Comparison of ENCODE assay signal across 13 cellular contexts in genomic region chr17:72031219-72031906, GRCh38.
DNase-seq lines count a peak whose midpoint lies in the region; ATAC-seq, FAIRE-seq and TF ChIP-seq lines count a peak whose summit lies in the region.
"Had no signal": no experiment of that assay in that cellular context is flagged by ENCODE, and none has a peak within 500 bp of the region (broad histone marks: within the 10 kb centered on the region; RNA-seq: fewer than 3 reads in every experiment).

No MANE protein-coding gene starts in this region.

- in situ Hi-C loops in brain microvascular endothelial cell (cut with HindIII; ENCODE audit: low pct_ligation_motif_present, low sequenced_read_pairs): no loop called here

- H3K4me1 ChIP-seq in ACC112 (ENCODE audit: control insufficient read depth, insufficient read depth, low read length, unreplicated experiment) (no peaks in the 10 kb centered on the region), iPS-20b (ENCODE audit: insufficient read depth, low read length) (peaks cover 31% of the 10 kb centered on the region)

- H3K9me3 ChIP-seq in iPS-20b (ENCODE audit: insufficient read depth, low read depth, low read length): no peaks in the 10 kb centered on the region

- peaks cover 19% of the 10 kb centered on the region for H3K4me1 Mint-ChIP-seq in activated T-cell treated with anti-CD3 and anti-CD28 coated beads, Interleukin-2, amount 50 U/mL, for 4 hours (ENCODE audit: low read depth)

- peak; percentile 51 for FAIRE-seq in GM12892 (lab: Jason Lieb, UNC)

- no peak for TF ChIP-seq POLR2A in GM12892 (IDR thresholded peaks at IDR 0.05; ENCODE audit: low read depth, low read length)

- TF ChIP-seq CTCF in brain microvascular endothelial cell (IDR thresholded peaks at IDR 0.05; ENCODE audit: low read depth, low read length, missing control alignments): no peak

- H3K36me3 ChIP-seq in ACC112 (ENCODE audit: insufficient read depth, low read length): no peaks in the 10 kb centered on the region
- H3K36me3 ChIP-seq in iPS-20b (ENCODE audit: insufficient read depth, low read depth, low read length): no peaks in the 10 kb centered on the region
- H3K36me3 ChIP-seq in brain microvascular endothelial cell (replicated peaks): no peaks in the 10 kb centered on the region

- no peaks in the 10 kb centered on the region for H3K79me2 ChIP-seq in ACC112 (ENCODE audit: control insufficient read depth, insufficient read depth, low read length, unreplicated experiment)

- no peak overlapping the region for H3K4me3 Mint-ChIP-seq in activated T-cell treated with anti-CD3 and anti-CD28 coated beads, Interleukin-2, amount 50 U/mL, for 4 hours

- no peaks in the 10 kb centered on the region for H3K36me3 Mint-ChIP-seq in activated T-cell treated with anti-CD3 and anti-CD28 coated beads, Interleukin-2, amount 50 U/mL, for 4 hours (ENCODE audit: insufficient read depth)

- ATAC-seq in activated T-cell treated with anti-CD3 and anti-CD28 coated beads, Interleukin-2, amount 50 U/mL, for 4 hours: no peak
- no peak for ATAC-seq in GM19467 (IDR thresholded peaks at IDR 0.05; ENCODE audit: unreplicated experiment)

- no peak overlapping the region for H3K4me3 ChIP-seq in ACC112 (ENCODE audit: low read depth, low read length)
- H3K4me3 ChIP-seq in iPS-20b (ENCODE audit: low read length): peak overlapping the region; percentile 55
- no peak overlapping the region for H3K4me3 ChIP-seq in brain microvascular endothelial cell (ENCODE audit: low read depth, low read length)

- H3K27ac ChIP-seq in ACC112 (ENCODE audit: low read depth, low read length) (no peak overlapping the region), iPS-20b (ENCODE audit: low read length) (no peak overlapping the region), brain microvascular endothelial cell (no peak overlapping the region)

- DNase-seq in GM12892 (ENCODE audit: insufficient read length) (no peak), SK-N-DZ (ENCODE audit: low spot score) (peak; percentile 20), brain microvascular endothelial cell (no peak), Kasumi-1 (lab: John Stamatoyannopoulos, UW) (no peak)
- no peak for DNase-seq in activated T-cell treated with anti-CD3 and anti-CD28 coated beads, Interleukin-2, amount 50 U/mL, for 4 hours
- DNase-seq: activated naive CD4-positive, alpha-beta T cell; DND-41; kidney glomerular epithelial cell; NCI-H2171; stimulated activated CD4-positive, alpha-beta T cell treated with anti-CD3 and anti-CD28 coated beads, Interleukin-1b, Interleukin-23, amount 100 ng/mL, for 48 hours had no signal

- H3K9me3 Mint-ChIP-seq in activated T-cell treated with anti-CD3 and anti-CD28 coated beads, Interleukin-2, amount 50 U/mL, for 4 hours: no peaks in the 10 kb centered on the region

- H2AFZ ChIP-seq in ACC112 (ENCODE audit: low read length, unreplicated experiment): peak overlapping the region; percentile 66

- no peak overlapping the region for H3K9ac ChIP-seq in iPS-20b (ENCODE audit: low read depth, low read length)

- H3K27me3 ChIP-seq in ACC112 (ENCODE audit: insufficient read depth, low read length): peaks cover 13% of the 10 kb centered on the region
- H3K27me3 ChIP-seq in iPS-20b (ENCODE audit: insufficient read depth, low read length): peaks cover 8% of the 10 kb centered on the region; the same call in 1 of the 2 replicates
- H3K27me3 ChIP-seq in brain microvascular endothelial cell (replicated peaks): no peaks in the 10 kb centered on the region

- H3K27me3 Mint-ChIP-seq in activated T-cell treated with anti-CD3 and anti-CD28 coated beads, Interleukin-2, amount 50 U/mL, for 4 hours (ENCODE audit: low read depth): peaks cover 7% of the 10 kb centered on the region
